ENCODE assay signal across 9 cellular contexts in the genomic region with DNA sequence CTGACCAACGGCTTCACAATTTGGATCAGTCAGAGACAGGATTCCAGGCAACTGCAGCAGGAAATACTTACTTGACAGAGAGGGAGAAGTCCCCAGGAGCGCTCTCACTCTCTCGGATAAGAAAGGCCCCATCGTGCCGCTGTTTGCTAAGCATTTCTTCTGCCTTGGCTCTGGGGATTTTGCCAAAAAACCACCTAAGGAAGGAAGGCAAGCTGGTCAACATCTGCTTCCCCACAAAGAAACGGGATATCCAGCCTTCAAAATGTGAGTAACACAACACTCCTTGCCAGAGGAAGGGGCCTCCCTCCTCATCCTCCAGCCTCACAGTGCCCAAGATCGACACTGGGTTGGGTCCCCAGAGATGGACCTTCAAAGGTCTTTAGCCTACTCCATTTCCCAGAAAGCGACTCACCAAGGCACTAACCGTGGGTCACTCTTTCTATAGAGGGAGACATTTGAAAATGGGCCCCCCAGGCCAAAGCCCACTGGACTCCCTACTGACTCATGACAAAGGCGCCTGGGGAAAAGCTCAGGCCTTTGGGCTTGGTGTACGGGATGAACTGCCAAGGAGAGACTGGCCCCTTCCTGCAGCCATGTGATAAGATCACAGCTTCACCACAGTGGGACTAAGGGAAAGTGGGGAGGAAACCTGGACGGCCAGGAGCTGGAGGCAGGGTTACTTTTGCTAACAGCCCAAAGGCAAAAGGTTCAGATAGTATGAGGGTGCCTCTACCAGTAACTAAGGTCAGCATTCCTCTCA. TPM values are rescaled to one million over a fixed set of nuclear protein-coding genes. Genes with fewer than 3 reads are reported as not detected.
A peak's percentile ranks its signal among the peaks of the same experiment; 100 is the strongest.
DNase-seq lines count a peak whose midpoint lies in the region; ATAC-seq and TF ChIP-seq lines count a peak whose summit lies in the region.
"Had no signal": no experiment of that assay in that cellular context is flagged by ENCODE, and none has a peak within 500 bp of the region (broad histone marks: within the 10 kb centered on the region; RNA-seq: fewer than 3 reads in every experiment).

No MANE protein-coding gene starts in this region.

- peaks cover 50% of the 10 kb centered on the region for H3K79me2 ChIP-seq in SU-DHL-6 (ENCODE audit: insufficient read depth, low read length)

- no peaks in the 10 kb centered on the region for H3K9me3 ChIP-seq in SU-DHL-6 (ENCODE audit: insufficient read depth, low read length)
- no peaks in the 10 kb centered on the region for H3K9me3 ChIP-seq in gastrocnemius medialis

- TF ChIP-seq POLR2A in gastrocnemius medialis (IDR thresholded peaks at IDR 0.05), result no peak

- H3K9me2 ChIP-seq in SU-DHL-6 (replicated peaks; ENCODE audit: insufficient read depth, low read length), result no peaks in the 10 kb centered on the region

- intact Hi-C loops in gastrocnemius medialis (cut with DNase I; ENCODE audit: low total_unique reads), result no loop called here

- H3K4me1 ChIP-seq in gastrocnemius medialis, result peaks cover 8 to 12% of the 10 kb centered on the region in 2 donors

- peak; percentile 8 for DNase-seq in H7
- peak; percentile 81 for DNase-seq in fibroblast of the aortic adventitia (ENCODE audit: low read depth)
- no peak for DNase-seq in gastrocnemius medialis
- DNase-seq in foreskin melanocyte, result no peak
- DNase-seq in activated CD8-positive, alpha-beta memory T cell treated with anti-CD3 and anti-CD28 coated beads, Interleukin-2, amount 50 U/mL, for 4 hours, result no peak
- DNase-seq in stimulated activated CD4-positive, alpha-beta T cell treated with anti-CD3 and anti-CD28 coated beads, Interleukin-2, amount 100 ng/mL, for 48 hours, result no peak

- no peaks in the 10 kb centered on the region for H4K20me1 ChIP-seq in SU-DHL-6 (ENCODE audit: low read depth, low read length)

- peaks cover 21% of the 10 kb centered on the region for H3F3A ChIP-seq in SU-DHL-6 (ENCODE audit: insufficient read depth)

- TF ChIP-seq CTCF in SU-DHL-6 (IDR thresholded peaks at IDR 0.05; ENCODE audit: insufficient read depth, low read length, poor library complexity, severe bottlenecking) (no peak), fibroblast of the aortic adventitia (IDR thresholded peaks at IDR 0.05; ENCODE audit: insufficient read depth, low read length) (no peak), gastrocnemius medialis (IDR thresholded peaks at IDR 0.05 in 4 of 5, conservative IDR thresholded peaks at IDR 0.05 in 1 of 5) (no peak)

- H3K36me3 ChIP-seq in H7 (replicated peaks; ENCODE audit: control insufficient read depth, insufficient read depth, low read length) (peaks cover 5% of the 10 kb centered on the region), SU-DHL-6 (ENCODE audit: low read length) (peaks cover 11% of the 10 kb centered on the region; the same call in 1 of the 2 replicates), gastrocnemius medialis (peaks cover 0 to 8% of the 10 kb centered on the region in 2 donors)

- H3K27me3 ChIP-seq in H7 (ENCODE audit: control insufficient read depth, insufficient read depth, low read length), result no peaks in the 10 kb centered on the region
- no peaks in the 10 kb centered on the region for H3K27me3 ChIP-seq in SU-DHL-6 (ENCODE audit: low read length)
- H3K27me3 ChIP-seq in gastrocnemius medialis, result no peaks in the 10 kb centered on the region

- ATAC-seq in gastrocnemius medialis (no peak), GM21367 (IDR thresholded peaks at IDR 0.05; ENCODE audit: unreplicated experiment) (no peak)

- in situ Hi-C loops in gastrocnemius medialis (cut with MboI; ENCODE audit: low sequenced_read_pairs in 4 of 4), result loop anchor here in 3 of 4 donors (5.0 to 10.0 kb wide), 3 partner anchors 81 to 89 kb away; a partner anchor contains a TSS

- H3K9ac ChIP-seq in SU-DHL-6 (ENCODE audit: low read length), result no peak overlapping the region

- no peak overlapping the region for H2AFZ ChIP-seq in SU-DHL-6 (ENCODE audit: low read depth, low read length, severe bottlenecking)

- H3K4me3 ChIP-seq in H7 (ENCODE audit: insufficient read depth, low read depth, low read length) (no peak overlapping the region), SU-DHL-6 (ENCODE audit: insufficient read depth, low read length, poor library complexity, severe bottlenecking) (no peak overlapping the region), fibroblast of the aortic adventitia (ENCODE audit: low read depth, low read length) (no peak overlapping the region), gastrocnemius medialis (no peak overlapping the region)

- H3K27ac ChIP-seq in SU-DHL-6 (ENCODE audit: low read depth, low read length) (0 out of 2 replicates have a peak overlapping the region, but pooled peaks have one; percentile 19), gastrocnemius medialis (peak overlapping the region in 3 of 4 donors; percentile 15 to 26 (median 15))
- H3K27ac ChIP-seq: VCaP had no signal

- no peak overlapping the region for H3K4me2 ChIP-seq in SU-DHL-6 (ENCODE audit: low read depth, low read length, poor library complexity, severe bottlenecking)

RNA-seq across cellular contexts. Expression of a gene that starts 36.8 kb away (rescaled TPM):
- 25.7 and 31.0 TPM in 2 replicates for total RNA-seq in H7 (2014; rRNA removed; shearing (Covaris generic))
- 8.7 and 11.0 TPM in 2 replicates for total RNA-seq in fibroblast of the aortic adventitia (ENCODE audit: low replicate concordance)
- 10 to 100 TPM in 3 of 4 donors, 1 to 10 TPM in 1; 6.1 to 18.7 (median 14.4) TPM for total RNA-seq in gastrocnemius medialis

RNA-seq across cellular contexts. Expression of a gene that starts 55.0 kb away (rescaled TPM):
- 28.0 TPM in 2 replicates for total RNA-seq in H7 (2014; rRNA removed; shearing (Covaris generic))
- 3.8 and 9.9 TPM in 2 replicates for total RNA-seq in fibroblast of the aortic adventitia (ENCODE audit: low replicate concordance)
- total RNA-seq in gastrocnemius medialis, result 10 to 100 TPM; 50.5 to 96.1 (median 72.4) TPM

Comparison
In these comparisons a context has a peak if more than half of its experiments do, and no peak if none do; other contexts are left out.
1. DNase-seq: peak in H7 (single experiment) and fibroblast of the aortic adventitia (single experiment); none in gastrocnemius medialis (0 of 2), foreskin melanocyte (single experiment), activated CD8-positive, alpha-beta memory T cell treated with anti-CD3 and anti-CD28 coated beads, Interleukin-2, amount 50 U/mL, for 4 hours (single experiment) and stimulated activated CD4-positive, alpha-beta T cell treated with anti-CD3 and anti-CD28 coated beads, Interleukin-2, amount 100 ng/mL, for 48 hours (0 of 2).